In the genomic region with DNA sequence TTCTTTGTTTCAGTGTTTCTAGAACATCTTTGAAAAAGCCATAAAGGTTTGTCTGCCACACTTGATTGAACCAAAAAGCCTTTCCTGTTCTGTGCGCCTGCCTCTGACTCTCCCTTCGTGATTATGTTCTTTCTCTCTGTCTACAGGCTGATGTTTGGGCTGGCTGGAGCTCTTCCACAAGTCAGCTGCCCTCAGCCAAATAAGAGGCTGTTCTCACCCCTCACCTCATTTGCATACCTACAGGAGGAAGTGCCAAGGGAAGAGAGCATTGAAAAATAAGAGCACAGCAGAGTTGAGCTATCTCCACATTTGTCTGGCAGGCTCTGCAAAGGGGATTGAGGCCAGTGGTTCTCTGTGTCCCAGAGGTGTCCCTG, we compare ENCODE assay signal across 1 cellular context.
A peak's percentile ranks its signal among the peaks of the same experiment; 100 is the strongest.
TF ChIP-seq lines count a peak whose summit lies in the region.

No MANE protein-coding gene starts in this region.

TF ChIP-seq in GM12878, 131 proteins besides CTCF, POLR2A, EP300 and RAD21 (continued from another document and continues in another):
- TF ChIP-seq MXI1 (IDR thresholded peaks at IDR 0.05; ENCODE audit: low read depth, low read length): peak; percentile 52; the same call in 1 of the 2 replicates
- no peak for TF ChIP-seq SREBF2 (IDR thresholded peaks at IDR 0.05; ENCODE audit: low read length)
- TF ChIP-seq, protein P1, sequence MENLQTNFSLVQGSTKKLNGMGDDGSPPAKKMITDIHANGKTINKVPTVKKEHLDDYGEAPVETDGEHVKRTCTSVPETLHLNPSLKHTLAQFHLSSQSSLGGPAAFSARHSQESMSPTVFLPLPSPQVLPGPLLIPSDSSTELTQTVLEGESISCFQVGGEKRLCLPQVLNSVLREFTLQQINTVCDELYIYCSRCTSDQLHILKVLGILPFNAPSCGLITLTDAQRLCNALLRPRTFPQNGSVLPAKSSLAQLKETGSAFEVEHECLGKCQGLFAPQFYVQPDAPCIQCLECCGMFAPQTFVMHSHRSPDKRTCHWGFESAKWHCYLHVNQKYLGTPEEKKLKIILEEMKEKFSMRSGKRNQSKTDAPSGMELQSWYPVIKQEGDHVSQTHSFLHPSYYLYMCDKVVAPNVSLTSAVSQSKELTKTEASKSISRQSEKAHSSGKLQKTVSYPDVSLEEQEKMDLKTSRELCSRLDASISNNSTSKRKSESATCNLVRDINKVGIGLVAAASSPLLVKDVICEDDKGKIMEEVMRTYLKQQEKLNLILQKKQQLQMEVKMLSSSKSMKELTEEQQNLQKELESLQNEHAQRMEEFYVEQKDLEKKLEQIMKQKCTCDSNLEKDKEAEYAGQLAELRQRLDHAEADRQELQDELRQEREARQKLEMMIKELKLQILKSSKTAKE (IDR thresholded peaks at IDR 0.05; ENCODE audit: low read depth, poor library complexity, severe bottlenecking): peak; percentile 78
- TF ChIP-seq, protein P2, sequence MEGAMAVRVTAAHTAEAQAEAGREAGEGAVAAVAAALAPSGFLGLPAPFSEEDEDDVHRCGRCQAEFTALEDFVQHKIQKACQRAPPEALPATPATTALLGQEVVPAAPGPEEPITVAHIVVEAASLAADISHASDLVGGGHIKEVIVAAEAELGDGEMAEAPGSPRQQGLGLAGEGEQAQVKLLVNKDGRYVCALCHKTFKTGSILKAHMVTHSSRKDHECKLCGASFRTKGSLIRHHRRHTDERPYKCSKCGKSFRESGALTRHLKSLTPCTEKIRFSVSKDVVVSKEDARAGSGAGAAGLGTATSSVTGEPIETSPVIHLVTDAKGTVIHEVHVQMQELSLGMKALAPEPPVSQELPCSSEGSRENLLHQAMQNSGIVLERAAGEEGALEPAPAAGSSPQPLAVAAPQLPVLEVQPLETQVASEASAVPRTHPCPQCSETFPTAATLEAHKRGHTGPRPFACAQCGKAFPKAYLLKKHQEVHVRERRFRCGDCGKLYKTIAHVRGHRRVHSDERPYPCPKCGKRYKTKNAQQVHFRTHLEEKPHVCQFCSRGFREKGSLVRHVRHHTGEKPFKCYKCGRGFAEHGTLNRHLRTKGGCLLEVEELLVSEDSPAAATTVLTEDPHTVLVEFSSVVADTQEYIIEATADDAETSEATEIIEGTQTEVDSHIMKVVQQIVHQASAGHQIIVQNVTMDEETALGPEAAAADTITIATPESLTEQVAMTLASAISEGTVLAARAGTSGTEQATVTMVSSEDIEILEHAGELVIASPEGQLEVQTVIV (IDR thresholded peaks at IDR 0.05; ENCODE audit: borderline replicate concordance, partially characterized antibody): no peak
- TF ChIP-seq, protein P3, sequence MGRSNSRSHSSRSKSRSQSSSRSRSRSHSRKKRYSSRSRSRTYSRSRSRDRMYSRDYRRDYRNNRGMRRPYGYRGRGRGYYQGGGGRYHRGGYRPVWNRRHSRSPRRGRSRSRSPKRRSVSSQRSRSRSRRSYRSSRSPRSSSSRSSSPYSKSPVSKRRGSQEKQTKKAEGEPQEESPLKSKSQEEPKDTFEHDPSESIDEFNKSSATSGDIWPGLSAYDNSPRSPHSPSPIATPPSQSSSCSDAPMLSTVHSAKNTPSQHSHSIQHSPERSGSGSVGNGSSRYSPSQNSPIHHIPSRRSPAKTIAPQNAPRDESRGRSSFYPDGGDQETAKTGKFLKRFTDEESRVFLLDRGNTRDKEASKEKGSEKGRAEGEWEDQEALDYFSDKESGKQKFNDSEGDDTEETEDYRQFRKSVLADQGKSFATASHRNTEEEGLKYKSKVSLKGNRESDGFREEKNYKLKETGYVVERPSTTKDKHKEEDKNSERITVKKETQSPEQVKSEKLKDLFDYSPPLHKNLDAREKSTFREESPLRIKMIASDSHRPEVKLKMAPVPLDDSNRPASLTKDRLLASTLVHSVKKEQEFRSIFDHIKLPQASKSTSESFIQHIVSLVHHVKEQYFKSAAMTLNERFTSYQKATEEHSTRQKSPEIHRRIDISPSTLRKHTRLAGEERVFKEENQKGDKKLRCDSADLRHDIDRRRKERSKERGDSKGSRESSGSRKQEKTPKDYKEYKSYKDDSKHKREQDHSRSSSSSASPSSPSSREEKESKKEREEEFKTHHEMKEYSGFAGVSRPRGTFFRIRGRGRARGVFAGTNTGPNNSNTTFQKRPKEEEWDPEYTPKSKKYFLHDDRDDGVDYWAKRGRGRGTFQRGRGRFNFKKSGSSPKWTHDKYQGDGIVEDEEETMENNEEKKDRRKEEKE (IDR thresholded peaks at IDR 0.05): no peak
- no peak; the same call in 1 of the 2 replicates for TF ChIP-seq RCOR1 (conservative IDR thresholded peaks at IDR 0.05; ENCODE audit: low read depth, low read length)
- TF ChIP-seq HDAC6 (IDR thresholded peaks at IDR 0.05; ENCODE audit: unreplicated experiment): no peak
- no peak for TF ChIP-seq SREBF1 (IDR thresholded peaks at IDR 0.05; ENCODE audit: low read length)
- TF ChIP-seq, protein P4, sequence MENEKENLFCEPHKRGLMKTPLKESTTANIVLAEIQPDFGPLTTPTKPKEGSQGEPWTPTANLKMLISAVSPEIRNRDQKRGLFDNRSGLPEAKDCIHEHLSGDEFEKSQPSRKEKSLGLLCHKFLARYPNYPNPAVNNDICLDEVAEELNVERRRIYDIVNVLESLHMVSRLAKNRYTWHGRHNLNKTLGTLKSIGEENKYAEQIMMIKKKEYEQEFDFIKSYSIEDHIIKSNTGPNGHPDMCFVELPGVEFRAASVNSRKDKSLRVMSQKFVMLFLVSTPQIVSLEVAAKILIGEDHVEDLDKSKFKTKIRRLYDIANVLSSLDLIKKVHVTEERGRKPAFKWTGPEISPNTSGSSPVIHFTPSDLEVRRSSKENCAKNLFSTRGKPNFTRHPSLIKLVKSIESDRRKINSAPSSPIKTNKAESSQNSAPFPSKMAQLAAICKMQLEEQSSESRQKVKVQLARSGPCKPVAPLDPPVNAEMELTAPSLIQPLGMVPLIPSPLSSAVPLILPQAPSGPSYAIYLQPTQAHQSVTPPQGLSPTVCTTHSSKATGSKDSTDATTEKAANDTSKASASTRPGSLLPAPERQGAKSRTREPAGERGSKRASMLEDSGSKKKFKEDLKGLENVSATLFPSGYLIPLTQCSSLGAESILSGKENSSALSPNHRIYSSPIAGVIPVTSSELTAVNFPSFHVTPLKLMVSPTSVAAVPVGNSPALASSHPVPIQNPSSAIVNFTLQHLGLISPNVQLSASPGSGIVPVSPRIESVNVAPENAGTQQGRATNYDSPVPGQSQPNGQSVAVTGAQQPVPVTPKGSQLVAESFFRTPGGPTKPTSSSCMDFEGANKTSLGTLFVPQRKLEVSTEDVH (IDR thresholded peaks at IDR 0.05; ENCODE audit: low read depth, partially characterized antibody): no peak
- TF ChIP-seq RAD51 (IDR thresholded peaks at IDR 0.05): peak; percentile 57
- no peak for TF ChIP-seq ZNF622 (IDR thresholded peaks at IDR 0.05)
- TF ChIP-seq EED (IDR thresholded peaks at IDR 0.05; ENCODE audit: low read depth): peak; percentile 31; the same call in 1 of the 2 replicates
- TF ChIP-seq EZH2 (IDR thresholded peaks at IDR 0.05; ENCODE audit: borderline replicate concordance, control insufficient read depth, low read depth, low read length): no peak
- peak in 1 of 2 experiments; percentile 44; a peak in 1 of 4 replicates for TF ChIP-seq BHLHE40 (IDR thresholded peaks at IDR 0.05; ENCODE audit: borderline replicate concordance in 1 of 2, low read depth in 2 of 2, low read length in 1 of 2)
- TF ChIP-seq MYB (IDR thresholded peaks at IDR 0.05; ENCODE audit: borderline replicate concordance, low read depth, low read length): no peak
- TF ChIP-seq SMC3 (IDR thresholded peaks at IDR 0.05; ENCODE audit: borderline replicate concordance, low read length): peak; percentile 6; the same call in 1 of the 2 replicates
- TF ChIP-seq DPF2 (IDR thresholded peaks at IDR 0.05): no peak
- TF ChIP-seq CBX3 (IDR thresholded peaks at IDR 0.05; ENCODE audit: borderline replicate concordance, low read depth): no peak
- no peak for TF ChIP-seq BACH1 (IDR thresholded peaks at IDR 0.05; ENCODE audit: borderline replicate concordance)
- 0 out of 2 replicates have a peak, but pooled peaks have one; percentile 13 for TF ChIP-seq CREM (IDR thresholded peaks at IDR 0.05; ENCODE audit: low read depth)
- TF ChIP-seq, protein P5, sequence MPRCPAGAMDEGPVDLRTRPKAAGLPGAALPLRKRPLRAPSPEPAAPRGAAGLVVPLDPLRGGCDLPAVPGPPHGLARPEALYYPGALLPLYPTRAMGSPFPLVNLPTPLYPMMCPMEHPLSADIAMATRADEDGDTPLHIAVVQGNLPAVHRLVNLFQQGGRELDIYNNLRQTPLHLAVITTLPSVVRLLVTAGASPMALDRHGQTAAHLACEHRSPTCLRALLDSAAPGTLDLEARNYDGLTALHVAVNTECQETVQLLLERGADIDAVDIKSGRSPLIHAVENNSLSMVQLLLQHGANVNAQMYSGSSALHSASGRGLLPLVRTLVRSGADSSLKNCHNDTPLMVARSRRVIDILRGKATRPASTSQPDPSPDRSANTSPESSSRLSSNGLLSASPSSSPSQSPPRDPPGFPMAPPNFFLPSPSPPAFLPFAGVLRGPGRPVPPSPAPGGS (IDR thresholded peaks at IDR 0.05; ENCODE audit: borderline replicate concordance, insufficient read depth, low read depth, low read length, poor library complexity, severe bottlenecking): no peak
- no peak for TF ChIP-seq NRF1 (conservative IDR thresholded peaks at IDR 0.05; ENCODE audit: low read depth, low read length)
- TF ChIP-seq KLF5 (IDR thresholded peaks at IDR 0.05; ENCODE audit: partially characterized antibody): no peak
- TF ChIP-seq HDAC2 (IDR thresholded peaks at IDR 0.05): no peak
- TF ChIP-seq EGR1 (IDR thresholded peaks at IDR 0.05; ENCODE audit: borderline replicate concordance in 1 of 2, low read depth in 2 of 2, low read length in 2 of 2): no peak
- TF ChIP-seq, protein P6, sequence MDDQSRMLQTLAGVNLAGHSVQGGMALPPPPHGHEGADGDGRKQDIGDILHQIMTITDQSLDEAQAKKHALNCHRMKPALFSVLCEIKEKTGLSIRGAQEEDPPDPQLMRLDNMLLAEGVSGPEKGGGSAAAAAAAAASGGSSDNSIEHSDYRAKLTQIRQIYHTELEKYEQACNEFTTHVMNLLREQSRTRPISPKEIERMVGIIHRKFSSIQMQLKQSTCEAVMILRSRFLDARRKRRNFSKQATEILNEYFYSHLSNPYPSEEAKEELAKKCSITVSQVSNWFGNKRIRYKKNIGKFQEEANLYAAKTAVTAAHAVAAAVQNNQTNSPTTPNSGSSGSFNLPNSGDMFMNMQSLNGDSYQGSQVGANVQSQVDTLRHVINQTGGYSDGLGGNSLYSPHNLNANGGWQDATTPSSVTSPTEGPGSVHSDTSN (IDR thresholded peaks at IDR 0.05; ENCODE audit: insufficient replicate concordance, low read depth, low read length): no peak
- TF ChIP-seq NBN (IDR thresholded peaks at IDR 0.05): 0 out of 2 replicates have a peak, but pooled peaks have one; percentile 37
- TF ChIP-seq, protein P7, sequence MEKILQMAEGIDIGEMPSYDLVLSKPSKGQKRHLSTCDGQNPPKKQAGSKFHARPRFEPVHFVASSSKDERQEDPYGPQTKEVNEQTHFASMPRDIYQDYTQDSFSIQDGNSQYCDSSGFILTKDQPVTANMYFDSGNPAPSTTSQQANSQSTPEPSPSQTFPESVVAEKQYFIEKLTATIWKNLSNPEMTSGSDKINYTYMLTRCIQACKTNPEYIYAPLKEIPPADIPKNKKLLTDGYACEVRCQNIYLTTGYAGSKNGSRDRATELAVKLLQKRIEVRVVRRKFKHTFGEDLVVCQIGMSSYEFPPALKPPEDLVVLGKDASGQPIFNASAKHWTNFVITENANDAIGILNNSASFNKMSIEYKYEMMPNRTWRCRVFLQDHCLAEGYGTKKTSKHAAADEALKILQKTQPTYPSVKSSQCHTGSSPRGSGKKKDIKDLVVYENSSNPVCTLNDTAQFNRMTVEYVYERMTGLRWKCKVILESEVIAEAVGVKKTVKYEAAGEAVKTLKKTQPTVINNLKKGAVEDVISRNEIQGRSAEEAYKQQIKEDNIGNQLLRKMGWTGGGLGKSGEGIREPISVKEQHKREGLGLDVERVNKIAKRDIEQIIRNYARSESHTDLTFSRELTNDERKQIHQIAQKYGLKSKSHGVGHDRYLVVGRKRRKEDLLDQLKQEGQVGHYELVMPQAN (conservative IDR thresholded peaks at IDR 0.05): no peak
- no peak for TF ChIP-seq PAX5 (IDR thresholded peaks at IDR 0.05; ENCODE audit: borderline replicate concordance, low read depth, low read length)
- no peak for TF ChIP-seq ZNF217 (IDR thresholded peaks at IDR 0.05)
- TF ChIP-seq STAT3 (IDR thresholded peaks at IDR 0.05; ENCODE audit: low read depth, low read length): no peak
- TF ChIP-seq, protein P8, sequence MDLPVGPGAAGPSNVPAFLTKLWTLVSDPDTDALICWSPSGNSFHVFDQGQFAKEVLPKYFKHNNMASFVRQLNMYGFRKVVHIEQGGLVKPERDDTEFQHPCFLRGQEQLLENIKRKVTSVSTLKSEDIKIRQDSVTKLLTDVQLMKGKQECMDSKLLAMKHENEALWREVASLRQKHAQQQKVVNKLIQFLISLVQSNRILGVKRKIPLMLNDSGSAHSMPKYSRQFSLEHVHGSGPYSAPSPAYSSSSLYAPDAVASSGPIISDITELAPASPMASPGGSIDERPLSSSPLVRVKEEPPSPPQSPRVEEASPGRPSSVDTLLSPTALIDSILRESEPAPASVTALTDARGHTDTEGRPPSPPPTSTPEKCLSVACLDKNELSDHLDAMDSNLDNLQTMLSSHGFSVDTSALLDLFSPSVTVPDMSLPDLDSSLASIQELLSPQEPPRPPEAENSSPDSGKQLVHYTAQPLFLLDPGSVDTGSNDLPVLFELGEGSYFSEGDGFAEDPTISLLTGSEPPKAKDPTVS (IDR thresholded peaks at IDR 0.05; ENCODE audit: low read depth, low read length): no peak
- TF ChIP-seq, protein P9, sequence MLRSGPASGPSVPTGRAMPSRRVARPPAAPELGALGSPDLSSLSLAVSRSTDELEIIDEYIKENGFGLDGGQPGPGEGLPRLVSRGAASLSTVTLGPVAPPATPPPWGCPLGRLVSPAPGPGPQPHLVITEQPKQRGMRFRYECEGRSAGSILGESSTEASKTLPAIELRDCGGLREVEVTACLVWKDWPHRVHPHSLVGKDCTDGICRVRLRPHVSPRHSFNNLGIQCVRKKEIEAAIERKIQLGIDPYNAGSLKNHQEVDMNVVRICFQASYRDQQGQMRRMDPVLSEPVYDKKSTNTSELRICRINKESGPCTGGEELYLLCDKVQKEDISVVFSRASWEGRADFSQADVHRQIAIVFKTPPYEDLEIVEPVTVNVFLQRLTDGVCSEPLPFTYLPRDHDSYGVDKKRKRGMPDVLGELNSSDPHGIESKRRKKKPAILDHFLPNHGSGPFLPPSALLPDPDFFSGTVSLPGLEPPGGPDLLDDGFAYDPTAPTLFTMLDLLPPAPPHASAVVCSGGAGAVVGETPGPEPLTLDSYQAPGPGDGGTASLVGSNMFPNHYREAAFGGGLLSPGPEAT (IDR thresholded peaks at IDR 0.05; ENCODE audit: low read depth): peak; percentile 54
- TF ChIP-seq MTA3 (IDR thresholded peaks at IDR 0.05; ENCODE audit: borderline replicate concordance, low read length): no peak
- TF ChIP-seq NR2C1 (IDR thresholded peaks at IDR 0.05): no peak
- TF ChIP-seq ZNF24 (IDR thresholded peaks at IDR 0.05): no peak
- no peak for TF ChIP-seq RELA (IDR thresholded peaks at IDR 0.05; ENCODE audit: borderline replicate concordance, partially characterized antibody)
- no peak for TF ChIP-seq BCL11A (IDR thresholded peaks at IDR 0.05; ENCODE audit: low read depth, low read length)
- TF ChIP-seq, protein P10, sequence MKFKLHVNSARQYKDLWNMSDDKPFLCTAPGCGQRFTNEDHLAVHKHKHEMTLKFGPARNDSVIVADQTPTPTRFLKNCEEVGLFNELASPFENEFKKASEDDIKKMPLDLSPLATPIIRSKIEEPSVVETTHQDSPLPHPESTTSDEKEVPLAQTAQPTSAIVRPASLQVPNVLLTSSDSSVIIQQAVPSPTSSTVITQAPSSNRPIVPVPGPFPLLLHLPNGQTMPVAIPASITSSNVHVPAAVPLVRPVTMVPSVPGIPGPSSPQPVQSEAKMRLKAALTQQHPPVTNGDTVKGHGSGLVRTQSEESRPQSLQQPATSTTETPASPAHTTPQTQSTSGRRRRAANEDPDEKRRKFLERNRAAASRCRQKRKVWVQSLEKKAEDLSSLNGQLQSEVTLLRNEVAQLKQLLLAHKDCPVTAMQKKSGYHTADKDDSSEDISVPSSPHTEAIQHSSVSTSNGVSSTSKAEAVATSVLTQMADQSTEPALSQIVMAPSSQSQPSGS (IDR thresholded peaks at IDR 0.05; ENCODE audit: low read length): no peak
